ENCODE assay signal across 22 cellular contexts in the genomic region with DNA sequence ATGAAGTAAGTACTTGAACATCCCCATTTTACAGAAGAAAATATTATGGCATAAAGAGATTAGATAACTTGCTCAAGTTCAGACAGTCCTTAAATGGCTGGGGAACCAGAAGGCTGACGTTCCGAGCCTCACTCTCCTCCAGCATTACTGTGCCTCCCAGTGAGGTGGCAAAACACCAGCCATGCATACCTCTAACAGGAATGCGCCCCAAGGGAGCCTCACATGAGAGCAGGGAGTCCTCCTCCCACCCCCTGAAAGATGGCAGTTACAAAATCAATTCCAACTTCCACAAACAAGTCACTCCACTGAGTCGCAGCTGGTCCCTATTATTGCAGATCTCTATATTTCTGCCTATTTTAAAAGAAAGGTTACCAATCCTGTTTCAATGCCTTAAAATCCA. TPM values are rescaled to one million over a fixed set of nuclear protein-coding genes. Genes with fewer than 3 reads are reported as not detected.
DNase-seq lines count a peak whose midpoint lies in the region; ATAC-seq, FAIRE-seq and TF ChIP-seq lines count a peak whose summit lies in the region.
"Had no signal": no experiment of that assay in that cellular context is flagged by ENCODE, and none has a peak within 500 bp of the region (broad histone marks: within the 10 kb centered on the region; RNA-seq: fewer than 3 reads in every experiment).

No MANE protein-coding gene starts in this region.

- no peak overlapping the region for H3K4me3 Mint-ChIP-seq in astrocyte (ENCODE audit: unreplicated experiment)
- H3K4me3 Mint-ChIP-seq in activated T-cell treated with anti-CD3 and anti-CD28 coated beads, Interleukin-2, amount 50 U/mL, for 72 hours: no peak overlapping the region
- H3K4me3 Mint-ChIP-seq: activated naive CD8-positive, alpha-beta T cell treated with anti-CD3 and anti-CD28 coated beads for 36 hours; activated T-cell treated with anti-CD3 and anti-CD28 coated beads, Interleukin-2, amount 50 U/mL, for 24 hours had no signal

- no peak overlapping the region for H3K9ac ChIP-seq in astrocyte (ENCODE audit: low read length)

- H3K4me1 ChIP-seq in astrocyte (ENCODE audit: insufficient read depth, low read length) (peaks cover 20% of the 10 kb centered on the region), thoracic aorta (ENCODE audit: control insufficient read depth in 1 of 2, low read depth in 2 of 2) (peaks cover 17 to 52% of the 10 kb centered on the region in 2 donors)

- peak; percentile 24 for DNase-seq in GM03348 (ENCODE audit: low spot score)
- no peak for DNase-seq in astrocyte (ENCODE audit: low read depth)
- DNase-seq in islet precursor cell: peak; percentile 89
- DNase-seq in thoracic aorta (ENCODE audit: low spot score): no peak
- DNase-seq in activated T-cell treated with anti-CD3 and anti-CD28 coated beads, Interleukin-2, amount 50 U/mL, for 72 hours: no peak
- DNase-seq: activated CD4-positive, alpha-beta T cell treated with anti-CD3 and anti-CD28 coated beads, Interleukin-2, amount 50 U/mL, for 4 hours; activated naive CD8-positive, alpha-beta T cell treated with anti-CD3 and anti-CD28 coated beads for 36 hours; activated T-cell treated with anti-CD3 and anti-CD28 coated beads, Interleukin-2, amount 50 U/mL, for 24 hours; C1 segment of cervical spinal cord; effector CD4-positive, alpha-beta T cell; H7; left colon; mucosa of descending colon; NCI-H1092 treated with DMSO at 0.1 percent for 48 hours; NCI-H69; occipital lobe; substantia nigra had no signal

- no peak overlapping the region for H2AFZ ChIP-seq in astrocyte (ENCODE audit: low read depth, low read length)

- H3K4me2 ChIP-seq in astrocyte (ENCODE audit: low read length): no peak overlapping the region

- H3K27ac ChIP-seq in astrocyte (ENCODE audit: low read depth, low read length) (no peak overlapping the region), thoracic aorta (peak overlapping the region; percentile 85 to 88)
- H3K27ac ChIP-seq: cardiac muscle cell had no signal

- peaks cover 7% of the 10 kb centered on the region for H3K79me2 ChIP-seq in astrocyte (ENCODE audit: insufficient read depth, low read length)

- H3K4me1 Mint-ChIP-seq in astrocyte (ENCODE audit: low read depth, unreplicated experiment): peaks cover 13% of the 10 kb centered on the region
- H3K4me1 Mint-ChIP-seq in activated T-cell treated with anti-CD3 and anti-CD28 coated beads, Interleukin-2, amount 50 U/mL, for 72 hours (ENCODE audit: low read depth): peaks cover 13% of the 10 kb centered on the region

- H3K27me3 ChIP-seq in astrocyte (ENCODE audit: insufficient read depth, low read length): no peaks in the 10 kb centered on the region
- no peaks in the 10 kb centered on the region for H3K27me3 ChIP-seq in thoracic aorta (replicated peaks; ENCODE audit: insufficient read depth)
- H3K27me3 ChIP-seq: cardiac muscle cell had no signal

- H3K36me3 Mint-ChIP-seq in astrocyte (ENCODE audit: low read depth, unreplicated experiment): peaks cover 37% of the 10 kb centered on the region
- H3K36me3 Mint-ChIP-seq in activated T-cell treated with anti-CD3 and anti-CD28 coated beads, Interleukin-2, amount 50 U/mL, for 72 hours (ENCODE audit: insufficient read depth in 2 of 2): peaks cover 2 to 25% of the 10 kb centered on the region in 2 donors

- H3K27me3 Mint-ChIP-seq in astrocyte (ENCODE audit: low read depth, unreplicated experiment): no peaks in the 10 kb centered on the region
- H3K27me3 Mint-ChIP-seq in activated T-cell treated with anti-CD3 and anti-CD28 coated beads, Interleukin-2, amount 50 U/mL, for 72 hours (ENCODE audit: low read depth): no peaks in the 10 kb centered on the region
- H3K27me3 Mint-ChIP-seq: activated naive CD8-positive, alpha-beta T cell treated with anti-CD3 and anti-CD28 coated beads for 36 hours; activated T-cell treated with anti-CD3 and anti-CD28 coated beads, Interleukin-2, amount 50 U/mL, for 24 hours had no signal

- H3K9me3 Mint-ChIP-seq in astrocyte (ENCODE audit: unreplicated experiment): no peaks in the 10 kb centered on the region
- no peaks in the 10 kb centered on the region for H3K9me3 Mint-ChIP-seq in activated T-cell treated with anti-CD3 and anti-CD28 coated beads, Interleukin-2, amount 50 U/mL, for 72 hours
- H3K9me3 Mint-ChIP-seq: activated naive CD8-positive, alpha-beta T cell treated with anti-CD3 and anti-CD28 coated beads for 36 hours; activated T-cell treated with anti-CD3 and anti-CD28 coated beads, Interleukin-2, amount 50 U/mL, for 24 hours had no signal

- peak overlapping the region; percentile 41 for H3K27ac Mint-ChIP-seq in astrocyte (ENCODE audit: unreplicated experiment)
- H3K27ac Mint-ChIP-seq in activated T-cell treated with anti-CD3 and anti-CD28 coated beads, Interleukin-2, amount 50 U/mL, for 72 hours: no peak overlapping the region
- H3K27ac Mint-ChIP-seq: activated naive CD8-positive, alpha-beta T cell treated with anti-CD3 and anti-CD28 coated beads for 36 hours; activated T-cell treated with anti-CD3 and anti-CD28 coated beads, Interleukin-2, amount 50 U/mL, for 24 hours had no signal

- TF ChIP-seq CTCF in astrocyte (IDR thresholded peaks at IDR 0.05; ENCODE audit: insufficient read depth, low read depth, low read length) (no peak), thoracic aorta (IDR thresholded peaks at IDR 0.05) (no peak)

- FAIRE-seq in astrocyte (lab: Jason Lieb, UNC): no peak
- FAIRE-seq: TTC549 had no signal

- H3K4me3 ChIP-seq in astrocyte (ENCODE audit: insufficient read depth, low read depth, low read length) (no peak overlapping the region), thoracic aorta (no peak overlapping the region)
- H3K4me3 ChIP-seq: cardiac muscle cell, mucosa of descending colon had no signal

- H3K9me3 ChIP-seq in astrocyte (ENCODE audit: insufficient read depth, low read depth, low read length) (no peaks in the 10 kb centered on the region), thoracic aorta (no peaks in the 10 kb centered on the region)
- H3K9me3 ChIP-seq: mucosa of descending colon had no signal

- peak; percentile 48 for ATAC-seq in thoracic aorta (ENCODE audit: insufficient number of reproducible peaks, low FRiP score, low read depth)
- no peak for ATAC-seq in GM19452 (IDR thresholded peaks at IDR 0.05; ENCODE audit: unreplicated experiment)
- ATAC-seq in activated T-cell treated with anti-CD3 and anti-CD28 coated beads, Interleukin-2, amount 50 U/mL, for 72 hours (replicated peaks in 1 of 2): no peak
- ATAC-seq in HG03097 (IDR thresholded peaks at IDR 0.05; ENCODE audit: low FRiP score, unreplicated experiment): no peak
- ATAC-seq: left colon, mucosa of descending colon, sciatic nerve had no signal

- H4K20me1 ChIP-seq in astrocyte (ENCODE audit: insufficient read depth, low read length): peaks cover 67% of the 10 kb centered on the region

- H3K36me3 ChIP-seq in astrocyte (ENCODE audit: insufficient read depth, low read length) (peaks cover 20% of the 10 kb centered on the region), thoracic aorta (no peaks in the 10 kb centered on the region)

RNA-seq across cellular contexts. Expression of a gene that starts 55.6 kb away (rescaled TPM):
- total RNA-seq in astrocyte: 52.0 and 59.0 TPM in 2 replicates
- 10 to 100 TPM; 36.8 to 40.4 TPM for total RNA-seq in thoracic aorta
- total RNA-seq in activated T-cell treated with anti-CD3 and anti-CD28 coated beads, Interleukin-2, amount 50 U/mL, for 72 hours: 10 to 100 TPM; 36.4 to 37.9 TPM

Comparison
In these comparisons a context has a peak if more than half of its experiments do, and no peak if none do; other contexts are left out.
1. DNase-seq: peak in GM03348 (single experiment) and islet precursor cell (single experiment); none in astrocyte (single experiment), thoracic aorta (single experiment) and activated T-cell treated with anti-CD3 and anti-CD28 coated beads, Interleukin-2, amount 50 U/mL, for 72 hours (0 of 2).